In the genomic region with DNA sequence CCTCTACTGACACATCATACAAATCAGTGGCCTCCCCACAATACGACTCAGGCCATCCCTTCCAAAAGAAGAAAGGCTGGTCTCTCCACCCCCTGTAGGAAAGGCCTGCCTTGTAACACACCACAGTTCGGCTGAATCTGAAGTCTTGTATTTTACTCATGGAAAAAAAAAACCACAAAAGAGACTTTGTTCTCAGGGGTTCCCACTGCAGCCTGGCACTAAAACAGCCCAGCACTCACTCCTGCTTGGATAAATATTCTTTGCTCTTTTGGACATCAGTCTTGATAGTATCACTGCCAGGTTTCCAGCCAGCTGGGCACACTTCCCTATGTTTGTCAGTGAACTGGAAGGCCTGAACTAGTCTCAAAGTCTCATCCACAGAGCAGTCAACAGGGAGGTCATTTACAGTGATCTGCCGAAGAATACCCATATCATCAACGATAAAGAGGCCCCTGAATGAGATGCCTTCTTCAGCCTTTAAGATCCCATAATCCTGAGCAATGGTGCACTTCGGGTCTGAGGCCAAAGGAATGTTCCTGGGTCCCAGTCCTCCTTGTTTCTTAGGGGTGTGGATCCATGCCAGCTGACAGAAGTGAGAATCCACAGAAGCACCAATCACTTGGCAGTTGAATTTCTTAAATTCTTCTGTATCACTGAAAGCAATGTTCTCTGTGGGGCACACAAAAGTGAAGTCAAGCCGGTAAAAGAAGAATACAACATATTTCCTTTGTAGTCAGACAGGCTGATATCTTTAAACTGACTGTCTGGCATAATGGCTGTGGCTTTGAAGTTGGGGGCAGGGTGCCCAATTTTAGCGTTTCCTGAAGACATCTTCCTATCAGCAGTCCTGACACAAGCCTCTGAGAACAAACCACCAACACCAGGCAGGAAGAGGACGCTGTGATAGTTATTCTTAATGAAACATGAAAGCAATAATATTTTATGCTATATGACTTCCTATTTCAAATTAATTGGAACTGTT, we compare ENCODE assay signal across 11 cellular contexts.
A peak's percentile ranks its signal among the peaks of the same experiment; 100 is the strongest.
DNase-seq lines count a peak whose midpoint lies in the region; ATAC-seq and TF ChIP-seq lines count a peak whose summit lies in the region.
"Had no signal": no experiment of that assay in that cellular context is flagged by ENCODE, and none has a peak within 500 bp of the region (broad histone marks: within the 10 kb centered on the region; RNA-seq: fewer than 3 reads in every experiment).

No MANE protein-coding gene starts in this region.

- no peaks in the 10 kb centered on the region for H3K9me3 Mint-ChIP-seq in neural crest cell
- H3K9me3 Mint-ChIP-seq in activated naive CD4-positive, alpha-beta T cell treated with anti-CD3 and anti-CD28 coated beads for 36 hours = peaks cover 3% of the 10 kb centered on the region

- CTCF ChIA-PET in activated naive CD4-positive, alpha-beta T cell treated with anti-CD3 and anti-CD28 coated beads for 36 hours (lab: Charles Lee) = no interaction called here

- intact Hi-C loops in activated naive CD4-positive, alpha-beta T cell treated with anti-CD3 and anti-CD28 coated beads for 36 hours (cut with micrococcal nuclease) = no loop called here

- ATAC-seq in HG03354 (IDR thresholded peaks at IDR 0.05; ENCODE audit: poor library complexity, severe bottlenecking, unreplicated experiment) (no peak), GM21360 (IDR thresholded peaks at IDR 0.05; ENCODE audit: unreplicated experiment) (no peak), HG03196 (IDR thresholded peaks at IDR 0.05; ENCODE audit: unreplicated experiment) (no peak)

- H3K4me3 Mint-ChIP-seq in neural crest cell = no peak overlapping the region
- H3K4me3 Mint-ChIP-seq in activated naive CD4-positive, alpha-beta T cell treated with anti-CD3 and anti-CD28 coated beads for 36 hours = no peak overlapping the region
- H3K4me3 Mint-ChIP-seq: B cell had no signal

- no peak for TF ChIP-seq CTCF in neural crest cell (conservative IDR thresholded peaks at IDR 0.05)

- peaks cover 20% of the 10 kb centered on the region for H3K4me1 Mint-ChIP-seq in neural crest cell
- no peaks in the 10 kb centered on the region for H3K4me1 Mint-ChIP-seq in activated naive CD4-positive, alpha-beta T cell treated with anti-CD3 and anti-CD28 coated beads for 36 hours (ENCODE audit: low read depth)
- H3K4me1 Mint-ChIP-seq: B cell had no signal

- H3K27ac Mint-ChIP-seq in neural crest cell (ENCODE audit: unreplicated experiment) = peak overlapping the region; percentile 98
- no peak overlapping the region for H3K27ac Mint-ChIP-seq in activated naive CD4-positive, alpha-beta T cell treated with anti-CD3 and anti-CD28 coated beads for 36 hours
- H3K27ac Mint-ChIP-seq: activated T-helper 2 cell treated with anti-CD3 and anti-CD28 coated beads, Interferon-gamma antibody, Interleukin-2, Interleukin-4, amounts not matched to agents 10 μg/mL and 5 μg/mL and 100 μg/mL, durations not matched to agents 14 hours and 24 hours and 36 hours; B cell had no signal

- H3K27me3 Mint-ChIP-seq in neural crest cell (ENCODE audit: low read depth) = no peaks in the 10 kb centered on the region
- no peaks in the 10 kb centered on the region for H3K27me3 Mint-ChIP-seq in activated naive CD4-positive, alpha-beta T cell treated with anti-CD3 and anti-CD28 coated beads for 36 hours (ENCODE audit: low read depth)
- H3K27me3 Mint-ChIP-seq: B cell had no signal

- peak; percentile 11 for DNase-seq in AG20443 (ENCODE audit: low spot score)
- DNase-seq in RPMI7951 (ENCODE audit: low read depth) = peak; percentile 17
- DNase-seq in foreskin melanocyte = peak; percentile 81
- DNase-seq in neural crest cell (ENCODE audit: low read depth, low spot score) = no peak
- DNase-seq in activated naive CD4-positive, alpha-beta T cell treated with anti-CD3 and anti-CD28 coated beads for 36 hours = no peak
- DNase-seq: IMR-90 had no signal

- H3K36me3 Mint-ChIP-seq in neural crest cell (ENCODE audit: low read depth) = no peaks in the 10 kb centered on the region
- no peaks in the 10 kb centered on the region for H3K36me3 Mint-ChIP-seq in activated naive CD4-positive, alpha-beta T cell treated with anti-CD3 and anti-CD28 coated beads for 36 hours (ENCODE audit: low read depth)

Comparison
In these comparisons a context has a peak if more than half of its experiments do, and no peak if none do; other contexts are left out.
1. DNase-seq: peak in AG20443 (single experiment), RPMI7951 (single experiment) and foreskin melanocyte (single experiment); none in neural crest cell (single experiment) and activated naive CD4-positive, alpha-beta T cell treated with anti-CD3 and anti-CD28 coated beads for 36 hours (single experiment).